Comparison of ENCODE assay signal across 8 cellular contexts in the genomic region with DNA sequence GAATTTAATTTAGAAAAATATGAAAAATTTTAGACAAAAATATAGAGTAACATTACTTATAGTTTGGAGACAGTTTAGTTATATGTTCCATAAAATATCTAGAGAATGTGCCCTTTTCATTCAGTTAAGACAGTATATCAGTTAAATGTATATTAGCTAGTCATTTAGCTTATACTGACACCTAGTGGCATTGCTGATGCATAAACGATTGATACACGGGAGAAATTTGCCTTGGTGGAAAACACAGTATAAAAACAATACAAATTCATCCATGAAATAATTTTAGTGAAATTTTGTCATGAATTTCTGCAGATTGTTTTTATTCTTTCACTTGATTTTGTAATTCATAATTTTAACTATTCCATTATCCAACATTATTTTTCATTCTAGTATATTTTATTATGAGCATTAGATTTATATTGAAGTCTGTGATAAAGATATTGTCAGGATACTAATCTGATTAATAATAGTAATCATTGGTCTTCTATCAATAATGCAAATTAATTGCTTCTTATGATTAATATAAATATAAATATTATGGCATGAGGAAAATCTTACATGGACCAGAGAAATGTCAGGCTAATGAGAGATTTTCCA.
DNase-seq lines count a peak whose midpoint lies in the region; ATAC-seq, FAIRE-seq and TF ChIP-seq lines count a peak whose summit lies in the region.

No MANE protein-coding gene starts in this region.

- H3K27me3 ChIP-seq in adrenal gland (no peaks in the 10 kb centered on the region), keratinocyte (ENCODE audit: control insufficient read depth, extremely low read depth, insufficient read depth, low read length) (no peaks in the 10 kb centered on the region)

- H3K4me1 ChIP-seq in adrenal gland (replicated peaks in 1 of 2) (no peaks in the 10 kb centered on the region), keratinocyte (ENCODE audit: control insufficient read depth, extremely low read depth, insufficient read depth, low read length) (peaks cover 2% of the 10 kb centered on the region)

- H3K9me1 ChIP-seq in keratinocyte (ENCODE audit: control insufficient read depth, extremely low read depth, insufficient read depth, low read length): no peaks in the 10 kb centered on the region

- H3K9me3 ChIP-seq in adrenal gland (replicated peaks in 1 of 3) (peaks cover 0 to 4% (median 0%) of the 10 kb centered on the region in 3 donors), keratinocyte (ENCODE audit: control insufficient read depth, low read depth, low read length) (no peaks in the 10 kb centered on the region)

- H3K27ac ChIP-seq in adrenal gland: no peak overlapping the region
- no peak overlapping the region for H3K27ac ChIP-seq in keratinocyte (ENCODE audit: control insufficient read depth, insufficient read depth, low read length)

- H3K9ac ChIP-seq in keratinocyte (ENCODE audit: control insufficient read depth, extremely low read depth, insufficient read depth, low read length): no peak overlapping the region

- intact Hi-C loops in adrenal gland (cut with DNase I): loop anchor here (2.0 to 10.0 kb wide), 2 partner anchors 547 to 553 kb away; no protein-coding TSS in a partner anchor

- H2AFZ ChIP-seq in keratinocyte (ENCODE audit: control insufficient read depth, low read length): no peak overlapping the region

- H3K36me3 ChIP-seq in adrenal gland (replicated peaks in 1 of 2) (no peaks in the 10 kb centered on the region), keratinocyte (ENCODE audit: control insufficient read depth in 2 of 2, extremely low read depth in 1 of 2, insufficient read depth in 2 of 2, low read length in 2 of 2) (no peaks in the 10 kb centered on the region)

- TF ChIP-seq CTCF in GM12874 (IDR thresholded peaks at IDR 0.05; ENCODE audit: insufficient read depth, low read depth, low read length): peak; percentile 31; the same call in 1 of the 2 replicates
- peak; percentile 39 to 74 (median 62) for TF ChIP-seq CTCF in adrenal gland (IDR thresholded peaks at IDR 0.05)
- TF ChIP-seq CTCF in keratinocyte (optimal IDR thresholded peaks at IDR 0.05 in 1 of 3, IDR thresholded peaks at IDR 0.05 in 1 of 3, conservative IDR thresholded peaks at IDR 0.05 in 1 of 3; ENCODE audit: extremely low read depth in 1 of 3, insufficient read depth in 2 of 3, low read length in 3 of 3): peak in 2 of 3 experiments; percentile 49 to 51

- no peak for TF ChIP-seq POLR2A in adrenal gland (IDR thresholded peaks at IDR 0.05)

- DNase-seq in NCI-H1436 treated with DMSO at 0.1 percent for 48 hours (lab: John Stamatoyannopoulos, UW): peak; percentile 22
- DNase-seq in adrenal gland: peak in 1 of 7 donors; percentile 2
- DNase-seq in keratinocyte (ENCODE audit: low read depth, low spot score): no peak
- DNase-seq in stimulated activated naive CD8-positive, alpha-beta T cell treated with anti-CD3 and anti-CD28 coated beads, Interleukin-15, Interleukin-2, amounts not matched to agents 100 U/mL and 50 U/mL, for 24 hours: no peak
- no peak for DNase-seq in activated gamma-delta T cell (lab: John Stamatoyannopoulos, UW)

- no peak overlapping the region for H3K4me2 ChIP-seq in keratinocyte (ENCODE audit: control insufficient read depth, extremely low read depth, insufficient read depth, low read depth, low read length)

- peak; percentile 83 for ATAC-seq in HG02884 (IDR thresholded peaks at IDR 0.05; ENCODE audit: unreplicated experiment)
- no peak for ATAC-seq in stimulated activated naive CD8-positive, alpha-beta T cell treated with anti-CD3 and anti-CD28 coated beads, Interleukin-15, Interleukin-2, amounts not matched to agents 100 U/mL and 50 U/mL, for 24 hours

- no peaks in the 10 kb centered on the region for H4K20me1 ChIP-seq in keratinocyte (ENCODE audit: control insufficient read depth, extremely low read depth, insufficient read depth, low read length)

- dilution Hi-C loops in keratinocyte (cut with MboI; ENCODE audit: extremely low pct_ligation_motif_present, low sequenced_read_pairs): no loop called here

- FAIRE-seq in A204.1 (lab: Jason Lieb, UNC) (peak; percentile 98), keratinocyte (lab: Jason Lieb, UNC) (peak; percentile 9)

- H3K79me2 ChIP-seq in keratinocyte (ENCODE audit: control insufficient read depth, insufficient read depth, low read length): no peaks in the 10 kb centered on the region

- WGBS in adrenal gland, 4 donors: 0 to 1% (median 1%) methylated on average over 2 of the region's 2 CpGs

- no peak overlapping the region for H3K4me3 ChIP-seq in adrenal gland
- H3K4me3 ChIP-seq in keratinocyte (ENCODE audit: control insufficient read depth in 2 of 3, extremely low read depth in 1 of 3, insufficient read depth in 2 of 3, low read depth in 1 of 3, low read length in 3 of 3): no peak overlapping the region
